Comparison of ENCODE assay signal across 8 cellular contexts in the genomic region with DNA sequence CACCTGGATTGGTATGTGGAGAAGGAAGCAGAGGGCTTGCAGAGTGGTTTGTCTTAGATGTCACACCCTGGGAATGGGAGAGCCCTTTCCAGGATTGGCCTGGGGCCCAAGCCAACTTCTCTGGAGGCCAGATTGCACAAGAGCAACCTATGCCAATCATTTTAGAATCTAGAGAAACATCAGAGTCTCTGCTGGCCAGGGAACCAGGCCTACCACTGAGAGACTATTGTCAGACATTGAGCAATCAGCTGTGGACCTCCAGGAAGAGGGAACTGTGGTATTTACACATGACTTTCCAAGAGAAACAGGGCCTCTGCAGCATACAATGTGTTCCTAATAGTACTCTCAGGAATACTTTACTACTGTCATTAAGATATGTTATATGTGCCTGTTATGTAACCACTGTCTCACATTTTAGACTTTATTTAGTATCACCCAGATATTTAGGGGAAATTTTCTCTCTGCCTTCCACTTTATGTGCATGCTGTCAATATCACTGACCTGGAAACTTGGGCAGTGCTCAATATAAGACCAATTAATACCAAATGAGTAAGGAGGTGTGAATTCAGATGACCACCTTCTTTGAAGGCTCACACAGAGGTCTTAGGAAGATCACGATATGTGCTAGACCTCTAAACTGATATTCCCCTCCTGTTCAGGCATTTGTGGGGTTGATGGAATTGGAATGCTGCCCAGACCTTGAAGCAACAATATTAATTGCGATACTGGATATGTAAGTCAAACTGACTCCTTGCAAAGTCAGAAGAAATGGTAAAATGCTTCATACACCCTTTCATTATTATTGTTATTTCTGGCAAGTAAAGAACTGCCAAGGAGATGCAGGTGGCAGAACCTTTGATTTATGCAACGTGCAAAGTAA. TPM values are rescaled to one million over a fixed set of nuclear protein-coding genes. Genes with fewer than 3 reads are reported as not detected.
A peak's percentile ranks its signal among the peaks of the same experiment; 100 is the strongest.
DNase-seq lines count a peak whose midpoint lies in the region; ATAC-seq and TF ChIP-seq lines count a peak whose summit lies in the region.

No MANE protein-coding gene starts in this region.

- DNase-seq in ELF-1 (ENCODE audit: low read depth, low spot score) = peak; percentile 49
- peak; percentile 95 for DNase-seq in NCI-H446 treated with DMSO at 0.1 percent for 48 hours (lab: John Stamatoyannopoulos, UW)
- peak; percentile 87 to 90 for DNase-seq in fibroblast of lung (ENCODE audit: low read depth in 2 of 2)
- DNase-seq in osteoblast (ENCODE audit: insufficient read length, low spot score, missing footprints) = peak; percentile 48
- DNase-seq in NCI-H748 (lab: John Stamatoyannopoulos, UW; ENCODE audit: unreplicated experiment) = no peak
- no peak for DNase-seq in activated naive CD4-positive, alpha-beta T cell treated with anti-CD3 and anti-CD28 coated beads, Interleukin-2, amount 50 U/mL, for 72 hours (ENCODE audit: low spot score in 2 of 2)
- DNase-seq in NCI-H1092 (lab: John Stamatoyannopoulos, UW) = no peak

- TF ChIP-seq CTCF in fibroblast of lung (conservative IDR thresholded peaks at IDR 0.05 in 1 of 2, IDR thresholded peaks at IDR 0.05 in 1 of 2; ENCODE audit: low read depth in 1 of 2, low read length in 2 of 2) = no peak
- TF ChIP-seq CTCF in osteoblast (IDR thresholded peaks at IDR 0.05; ENCODE audit: extremely low read depth, low read depth, low read length) = no peak

- H3K36me3 Mint-ChIP-seq in activated naive CD4-positive, alpha-beta T cell treated with anti-CD3 and anti-CD28 coated beads, Interleukin-2, amount 50 U/mL, for 72 hours = peaks cover 0 to 7% of the 10 kb centered on the region in 2 donors

- H3K9me3 Mint-ChIP-seq in activated naive CD4-positive, alpha-beta T cell treated with anti-CD3 and anti-CD28 coated beads, Interleukin-2, amount 50 U/mL, for 72 hours = peaks cover 8% of the 10 kb centered on the region in 2 donors

- H4K20me1 ChIP-seq in fibroblast of lung (ENCODE audit: control insufficient read depth, extremely low read depth, insufficient read depth, low read length) = no peaks in the 10 kb centered on the region
- H4K20me1 ChIP-seq in osteoblast (ENCODE audit: insufficient read depth, low read length) = no peaks in the 10 kb centered on the region

- no peak overlapping the region for H3K4me3 ChIP-seq in fibroblast of lung (replicated peaks in 1 of 4; ENCODE audit: control extremely low read depth in 1 of 4, insufficient read depth in 1 of 4, low read depth in 3 of 4, low read length in 4 of 4)
- no peak overlapping the region for H3K4me3 ChIP-seq in osteoblast (ENCODE audit: insufficient read depth, low read length)

- H3K9ac ChIP-seq in fibroblast of lung (ENCODE audit: insufficient read depth, low read length) = no peak overlapping the region

- H3K27ac ChIP-seq in fibroblast of lung (ENCODE audit: insufficient read depth, low read length) (no peak overlapping the region), osteoblast (ENCODE audit: low read depth, low read length) (no peak overlapping the region)

- H3K9me3 ChIP-seq in fibroblast of lung (ENCODE audit: control insufficient read depth, insufficient read depth, low read depth, low read length) (no peaks in the 10 kb centered on the region), osteoblast (ENCODE audit: low read depth, low read length) (no peaks in the 10 kb centered on the region)

- H3K36me3 ChIP-seq in fibroblast of lung (ENCODE audit: control insufficient read depth, insufficient read depth, low read length) (no peaks in the 10 kb centered on the region), osteoblast (ENCODE audit: insufficient read depth, low read length) (no peaks in the 10 kb centered on the region)

- no peak overlapping the region for H3K27ac Mint-ChIP-seq in activated naive CD4-positive, alpha-beta T cell treated with anti-CD3 and anti-CD28 coated beads, Interleukin-2, amount 50 U/mL, for 72 hours

- H3K4me1 ChIP-seq in fibroblast of lung (ENCODE audit: control insufficient read depth, extremely low read depth, insufficient read depth, low read length) (peaks cover 5% of the 10 kb centered on the region), osteoblast (ENCODE audit: insufficient read depth, low read length) (peaks cover 20% of the 10 kb centered on the region)

- H3K79me2 ChIP-seq in fibroblast of lung (ENCODE audit: control insufficient read depth, insufficient read depth, low read length) = no peaks in the 10 kb centered on the region
- H3K79me2 ChIP-seq in osteoblast (ENCODE audit: insufficient read depth, low read length) = no peaks in the 10 kb centered on the region

- H2AFZ ChIP-seq in fibroblast of lung (ENCODE audit: low read length) = no peak overlapping the region
- no peak overlapping the region for H2AFZ ChIP-seq in osteoblast (ENCODE audit: low read length)

- H3K27me3 ChIP-seq in fibroblast of lung (ENCODE audit: control insufficient read depth, insufficient read depth, low read length) (no peaks in the 10 kb centered on the region), osteoblast (ENCODE audit: insufficient read depth, low read length) (no peaks in the 10 kb centered on the region)

- no peak for ATAC-seq in activated naive CD4-positive, alpha-beta T cell treated with anti-CD3 and anti-CD28 coated beads, Interleukin-2, amount 50 U/mL, for 72 hours
- ATAC-seq in GM21619 (IDR thresholded peaks at IDR 0.05; ENCODE audit: unreplicated experiment) = no peak

- H3K4me2 ChIP-seq in fibroblast of lung (ENCODE audit: extremely low read depth, insufficient read depth, low read length) = no peak overlapping the region
- peak overlapping the region; percentile 15 for H3K4me2 ChIP-seq in osteoblast (ENCODE audit: insufficient read depth, low read length)

RNA-seq across cellular contexts. Expression of a gene that starts 20.5 kb away (rescaled TPM):
- total RNA-seq in fibroblast of lung (2.0 and 2.8 TPM in 2 replicates), osteoblast (11.8 and 15.6 TPM in 2 replicates)
- polyA plus RNA-seq in fibroblast of lung = 0.71 and 1.1 TPM in 2 replicates
- 0.44 and 0.61 TPM in 2 replicates for polyA plus RNA-seq in fibroblast of lung (2012)
- not detected in 2 replicates for polyA minus RNA-seq in fibroblast of lung (ENCODE audit: low replicate concordance)
- total RNA-seq in activated naive CD4-positive, alpha-beta T cell treated with anti-CD3 and anti-CD28 coated beads, Interleukin-2, amount 50 U/mL, for 72 hours = 10 to 100 TPM in 1 of 2 donors, 1 to 10 TPM in 1; 4.5 to 18.9 TPM

RNA-seq across cellular contexts. Expression of a gene that starts 50.9 kb away (rescaled TPM):
- total RNA-seq in fibroblast of lung (16.9 and 24.3 TPM in 2 replicates), osteoblast (17.4 and 18.6 TPM in 2 replicates)
- polyA plus RNA-seq in fibroblast of lung = 12.1 and 21.2 TPM in 2 replicates
- 9.4 and 12.9 TPM in 2 replicates for polyA plus RNA-seq in fibroblast of lung (2012)
- polyA minus RNA-seq in fibroblast of lung (ENCODE audit: low replicate concordance) = 4.0 and 6.6 TPM in 2 replicates
- 10 to 100 TPM; 14.2 to 16.0 TPM for total RNA-seq in activated naive CD4-positive, alpha-beta T cell treated with anti-CD3 and anti-CD28 coated beads, Interleukin-2, amount 50 U/mL, for 72 hours

Comparison
In these comparisons a context has a peak if more than half of its experiments do, and no peak if none do; other contexts are left out.
1. DNase-seq: peak in ELF-1 (single experiment), NCI-H446 treated with DMSO at 0.1 percent for 48 hours (single experiment), fibroblast of lung (2 of 2) and osteoblast (single experiment); none in NCI-H748 (single experiment), activated naive CD4-positive, alpha-beta T cell treated with anti-CD3 and anti-CD28 coated beads, Interleukin-2, amount 50 U/mL, for 72 hours (0 of 2) and NCI-H1092 (single experiment).